In the genomic region with DNA sequence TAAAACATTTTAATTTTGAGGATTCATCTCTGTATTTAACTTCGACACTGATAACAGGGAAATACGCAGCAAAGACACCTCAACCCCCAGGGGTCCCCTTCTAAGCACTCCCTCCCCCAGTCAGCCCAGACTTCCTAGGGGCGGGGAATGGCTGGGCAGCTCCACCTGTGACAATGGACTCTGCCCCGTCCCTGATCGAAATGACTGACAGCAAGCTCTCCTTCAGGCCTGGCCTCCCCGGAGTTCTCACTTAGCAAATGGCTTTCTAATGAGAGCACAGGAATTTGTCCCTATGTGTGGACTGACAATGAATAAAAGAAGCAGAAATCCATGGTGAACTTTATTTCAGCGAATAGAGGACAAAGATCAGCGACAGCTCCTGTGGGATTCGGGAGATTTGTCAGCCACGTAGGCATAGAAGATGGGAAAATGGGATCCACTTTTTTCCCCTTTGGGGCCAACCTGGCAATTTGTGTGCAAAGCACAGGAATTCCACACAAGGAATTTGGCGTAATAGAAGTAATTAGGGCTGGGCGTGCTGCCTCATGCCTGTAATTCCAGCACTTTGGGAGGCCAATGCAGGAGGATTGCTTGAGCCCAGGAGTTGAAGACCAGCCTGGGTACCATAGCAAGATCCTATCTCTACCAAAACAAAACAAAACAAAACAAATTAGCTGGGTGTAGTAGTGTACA, we compare ENCODE assay signal across 1 cellular context.
TF ChIP-seq lines count a peak whose summit lies in the region.

No MANE protein-coding gene starts in this region.

TF ChIP-seq in GM23338, 12 proteins besides CTCF, POLR2A, EP300 and RAD21 (continued from another document):
- TF ChIP-seq, protein P1, sequence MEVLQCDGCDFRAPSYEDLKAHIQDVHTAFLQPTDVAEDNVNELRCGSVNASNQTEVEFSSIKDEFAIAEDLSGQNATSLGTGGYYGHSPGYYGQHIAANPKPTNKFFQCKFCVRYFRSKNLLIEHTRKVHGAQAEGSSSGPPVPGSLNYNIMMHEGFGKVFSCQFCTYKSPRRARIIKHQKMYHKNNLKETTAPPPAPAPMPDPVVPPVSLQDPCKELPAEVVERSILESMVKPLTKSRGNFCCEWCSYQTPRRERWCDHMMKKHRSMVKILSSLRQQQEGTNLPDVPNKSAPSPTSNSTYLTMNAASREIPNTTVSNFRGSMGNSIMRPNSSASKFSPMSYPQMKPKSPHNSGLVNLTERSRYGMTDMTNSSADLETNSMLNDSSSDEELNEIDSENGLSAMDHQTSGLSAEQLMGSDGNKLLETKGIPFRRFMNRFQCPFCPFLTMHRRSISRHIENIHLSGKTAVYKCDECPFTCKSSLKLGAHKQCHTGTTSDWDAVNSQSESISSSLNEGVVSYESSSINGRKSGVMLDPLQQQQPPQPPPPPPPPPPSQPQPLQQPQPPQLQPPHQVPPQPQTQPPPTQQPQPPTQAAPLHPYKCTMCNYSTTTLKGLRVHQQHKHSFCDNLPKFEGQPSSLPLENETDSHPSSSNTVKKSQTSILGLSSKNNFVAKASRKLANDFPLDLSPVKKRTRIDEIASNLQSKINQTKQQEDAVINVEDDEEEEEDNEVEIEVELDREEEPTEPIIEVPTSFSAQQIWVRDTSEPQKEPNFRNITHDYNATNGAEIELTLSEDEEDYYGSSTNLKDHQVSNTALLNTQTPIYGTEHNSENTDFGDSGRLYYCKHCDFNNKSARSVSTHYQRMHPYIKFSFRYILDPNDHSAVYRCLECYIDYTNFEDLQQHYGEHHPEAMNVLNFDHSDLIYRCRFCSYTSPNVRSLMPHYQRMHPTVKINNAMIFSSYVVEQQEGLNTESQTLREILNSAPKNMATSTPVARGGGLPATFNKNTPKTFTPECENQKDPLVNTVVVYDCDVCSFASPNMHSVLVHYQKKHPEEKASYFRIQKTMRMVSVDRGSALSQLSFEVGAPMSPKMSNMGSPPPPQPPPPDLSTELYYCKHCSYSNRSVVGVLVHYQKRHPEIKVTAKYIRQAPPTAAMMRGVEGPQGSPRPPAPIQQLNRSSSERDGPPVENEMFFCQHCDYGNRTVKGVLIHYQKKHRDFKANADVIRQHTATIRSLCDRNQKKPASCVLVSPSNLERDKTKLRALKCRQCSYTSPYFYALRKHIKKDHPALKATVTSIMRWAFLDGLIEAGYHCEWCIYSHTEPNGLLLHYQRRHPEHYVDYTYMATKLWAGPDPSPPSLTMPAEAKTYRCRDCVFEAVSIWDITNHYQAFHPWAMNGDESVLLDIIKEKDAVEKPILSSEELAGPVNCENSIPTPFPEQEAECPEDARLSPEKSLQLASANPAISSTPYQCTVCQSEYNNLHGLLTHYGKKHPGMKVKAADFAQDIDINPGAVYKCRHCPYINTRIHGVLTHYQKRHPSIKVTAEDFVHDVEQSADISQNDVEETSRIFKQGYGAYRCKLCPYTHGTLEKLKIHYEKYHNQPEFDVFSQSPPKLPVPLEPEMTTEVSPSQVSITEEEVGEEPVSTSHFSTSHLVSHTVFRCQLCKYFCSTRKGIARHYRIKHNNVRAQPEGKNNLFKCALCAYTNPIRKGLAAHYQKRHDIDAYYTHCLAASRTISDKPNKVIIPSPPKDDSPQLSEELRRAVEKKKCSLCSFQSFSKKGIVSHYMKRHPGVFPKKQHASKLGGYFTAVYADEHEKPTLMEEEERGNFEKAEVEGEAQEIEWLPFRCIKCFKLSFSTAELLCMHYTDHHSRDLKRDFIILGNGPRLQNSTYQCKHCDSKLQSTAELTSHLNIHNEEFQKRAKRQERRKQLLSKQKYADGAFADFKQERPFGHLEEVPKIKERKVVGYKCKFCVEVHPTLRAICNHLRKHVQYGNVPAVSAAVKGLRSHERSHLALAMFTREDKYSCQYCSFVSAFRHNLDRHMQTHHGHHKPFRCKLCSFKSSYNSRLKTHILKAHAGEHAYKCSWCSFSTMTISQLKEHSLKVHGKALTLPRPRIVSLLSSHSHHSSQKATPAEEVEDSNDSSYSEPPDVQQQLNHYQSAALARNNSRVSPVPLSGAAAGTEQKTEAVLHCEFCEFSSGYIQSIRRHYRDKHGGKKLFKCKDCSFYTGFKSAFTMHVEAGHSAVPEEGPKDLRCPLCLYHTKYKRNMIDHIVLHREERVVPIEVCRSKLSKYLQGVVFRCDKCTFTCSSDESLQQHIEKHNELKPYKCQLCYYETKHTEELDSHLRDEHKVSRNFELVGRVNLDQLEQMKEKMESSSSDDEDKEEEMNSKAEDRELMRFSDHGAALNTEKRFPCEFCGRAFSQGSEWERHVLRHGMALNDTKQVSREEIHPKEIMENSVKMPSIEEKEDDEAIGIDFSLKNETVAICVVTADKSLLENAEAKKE (CRISPR knock-in tag; IDR thresholded peaks at IDR 0.05) = no peak
- no peak for TF ChIP-seq ZNF114 (CRISPR knock-in tag; IDR thresholded peaks at IDR 0.05)
